Comparison of ENCODE assay signal across 16 cellular contexts in the genomic region with DNA sequence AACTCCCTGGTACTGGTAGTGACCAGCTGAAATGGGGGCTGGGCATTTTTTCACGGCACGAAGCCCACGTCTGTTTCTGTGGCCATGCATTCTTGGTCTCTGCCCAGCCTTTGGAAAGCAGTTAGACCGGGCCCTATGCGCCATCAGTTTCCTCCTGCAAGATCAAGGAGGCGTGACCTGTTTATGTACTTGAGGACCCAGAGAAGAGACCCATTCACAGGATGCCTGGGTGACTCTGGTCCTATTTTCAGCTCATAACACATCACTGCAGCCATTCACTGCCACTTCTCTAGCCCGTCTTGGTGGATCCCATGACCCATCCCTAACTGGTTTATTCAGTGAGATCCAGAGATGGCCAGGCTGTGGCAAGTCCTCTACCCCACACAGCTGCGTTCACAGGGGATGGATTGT.
A peak's percentile ranks its signal among the peaks of the same experiment; 100 is the strongest.
DNase-seq lines count a peak whose midpoint lies in the region; ATAC-seq lines count a peak whose summit lies in the region.
"Had no signal": no experiment of that assay in that cellular context is flagged by ENCODE, and none has a peak within 500 bp of the region (broad histone marks: within the 10 kb centered on the region; RNA-seq: fewer than 3 reads in every experiment).

No MANE protein-coding gene starts in this region.

- no peaks in the 10 kb centered on the region for H3K27me3 ChIP-seq in layer of hippocampus (ENCODE audit: control insufficient read depth, insufficient read depth, low read length)
- H3K27me3 ChIP-seq in rectal smooth muscle tissue (ENCODE audit: control insufficient read depth, insufficient read depth, low read length), result no peaks in the 10 kb centered on the region
- H3K27me3 ChIP-seq: pancreas had no signal

- no peak overlapping the region for H3K4me3 Mint-ChIP-seq in immature natural killer cell
- H3K4me3 Mint-ChIP-seq in activated T-cell treated with anti-CD3 and anti-CD28 coated beads, Interleukin-2, amount 50 U/mL, for 72 hours, result no peak overlapping the region
- H3K4me3 Mint-ChIP-seq: activated CD4-positive, alpha-beta T cell treated with anti-CD3 and anti-CD28 coated beads, Interleukin-2, amount 10 ng/mL, durations not matched to agents 24 days and 14 days; activated naive CD4-positive, alpha-beta T cell treated with anti-CD3 and anti-CD28 coated beads, Interleukin-2, amount 50 U/mL, for 24 hours; effector memory CD8-positive, alpha-beta T cell; stimulated activated naive CD8-positive, alpha-beta T cell treated with anti-CD3 and anti-CD28 coated beads, Interleukin-15, Interleukin-2, amounts not matched to agents 100 ng/mL and 50 ng/mL, for 24 hours had no signal

- no peaks in the 10 kb centered on the region for H3K36me3 Mint-ChIP-seq in immature natural killer cell
- H3K36me3 Mint-ChIP-seq in activated T-cell treated with anti-CD3 and anti-CD28 coated beads, Interleukin-2, amount 50 U/mL, for 72 hours (ENCODE audit: insufficient read depth in 2 of 2), result no peaks in the 10 kb centered on the region
- H3K36me3 Mint-ChIP-seq: activated naive CD4-positive, alpha-beta T cell treated with anti-CD3 and anti-CD28 coated beads, Interleukin-2, amount 50 U/mL, for 24 hours had no signal

- H3K27ac ChIP-seq in angular gyrus (ENCODE audit: low read depth, low read length) (peak overlapping the region; percentile 51), layer of hippocampus (ENCODE audit: low read depth, low read length) (peak overlapping the region; percentile 81), rectal smooth muscle tissue (ENCODE audit: low read depth, low read length) (peak overlapping the region; percentile 52)
- H3K27ac ChIP-seq: pancreas, PC-9 had no signal

- no peaks in the 10 kb centered on the region for H3K4me1 Mint-ChIP-seq in immature natural killer cell
- peaks cover 6% of the 10 kb centered on the region for H3K4me1 Mint-ChIP-seq in activated T-cell treated with anti-CD3 and anti-CD28 coated beads, Interleukin-2, amount 50 U/mL, for 72 hours (ENCODE audit: low read depth)

- no peak overlapping the region for H3K9ac ChIP-seq in rectal smooth muscle tissue (ENCODE audit: low read length)

- peaks cover 6% of the 10 kb centered on the region for H3K36me3 ChIP-seq in rectal smooth muscle tissue (ENCODE audit: control insufficient read depth, insufficient read depth, low read length)

- ATAC-seq in activated T-cell treated with anti-CD3 and anti-CD28 coated beads, Interleukin-2, amount 50 U/mL, for 72 hours (replicated peaks in 1 of 2), result no peak
- no peak for ATAC-seq in GM18519 (IDR thresholded peaks at IDR 0.05; ENCODE audit: low FRiP score, unreplicated experiment)
- ATAC-seq: effector memory CD8-positive, alpha-beta T cell; SK-N-SH treated with all-trans-retinoic acid at 6 μM for 48 hours had no signal

- H3K4me3 ChIP-seq in rectal smooth muscle tissue (ENCODE audit: low read length), result no peak overlapping the region
- H3K4me3 ChIP-seq: pancreas, PC-9 had no signal

- no peak overlapping the region for H3K27ac Mint-ChIP-seq in immature natural killer cell
- H3K27ac Mint-ChIP-seq in activated T-cell treated with anti-CD3 and anti-CD28 coated beads, Interleukin-2, amount 50 U/mL, for 72 hours, result no peak overlapping the region
- H3K27ac Mint-ChIP-seq: activated CD4-positive, alpha-beta T cell treated with anti-CD3 and anti-CD28 coated beads, Interleukin-2, amount 10 ng/mL, durations not matched to agents 24 days and 14 days; activated naive CD4-positive, alpha-beta T cell treated with anti-CD3 and anti-CD28 coated beads, Interleukin-2, amount 50 U/mL, for 24 hours; effector memory CD8-positive, alpha-beta T cell; stimulated activated naive CD8-positive, alpha-beta T cell treated with anti-CD3 and anti-CD28 coated beads, Interleukin-15, Interleukin-2, amounts not matched to agents 100 ng/mL and 50 ng/mL, for 24 hours had no signal

- DNase-seq in DMS79 treated with DMSO at 0.1 percent for 48 hours (lab: John Stamatoyannopoulos, UW) (peak; percentile 74), immature natural killer cell (no peak), NCI-H1105 (lab: John Stamatoyannopoulos, UW) (no peak)
- DNase-seq in activated T-cell treated with anti-CD3 and anti-CD28 coated beads, Interleukin-2, amount 50 U/mL, for 72 hours, result no peak
- DNase-seq: activated CD4-positive, alpha-beta T cell treated with anti-CD3 and anti-CD28 coated beads, Interleukin-2, amount 10 ng/mL, durations not matched to agents 24 days and 14 days; effector memory CD8-positive, alpha-beta T cell; NCI-H1694 treated with DMSO at 0.1 percent for 48 hours; pancreas; PC-9 had no signal

- H3K9me3 Mint-ChIP-seq in immature natural killer cell, result no peaks in the 10 kb centered on the region
- no peaks in the 10 kb centered on the region for H3K9me3 Mint-ChIP-seq in activated T-cell treated with anti-CD3 and anti-CD28 coated beads, Interleukin-2, amount 50 U/mL, for 72 hours
- H3K9me3 Mint-ChIP-seq: activated CD4-positive, alpha-beta T cell treated with anti-CD3 and anti-CD28 coated beads, Interleukin-2, amount 10 ng/mL, durations not matched to agents 24 days and 14 days; activated naive CD4-positive, alpha-beta T cell treated with anti-CD3 and anti-CD28 coated beads, Interleukin-2, amount 50 U/mL, for 24 hours; effector memory CD8-positive, alpha-beta T cell; stimulated activated naive CD8-positive, alpha-beta T cell treated with anti-CD3 and anti-CD28 coated beads, Interleukin-15, Interleukin-2, amounts not matched to agents 100 ng/mL and 50 ng/mL, for 24 hours had no signal

- H3K4me1 ChIP-seq in rectal smooth muscle tissue (ENCODE audit: control insufficient read depth, insufficient read depth, low read length), result peaks cover 7% of the 10 kb centered on the region
- H3K4me1 ChIP-seq: pancreas had no signal

- peaks cover 2 to 5% (median 2%) of the 10 kb centered on the region in 3 donors for H3K27me3 Mint-ChIP-seq in immature natural killer cell (ENCODE audit: low read depth in 3 of 3)
- no peaks in the 10 kb centered on the region for H3K27me3 Mint-ChIP-seq in activated T-cell treated with anti-CD3 and anti-CD28 coated beads, Interleukin-2, amount 50 U/mL, for 72 hours (ENCODE audit: low read depth)
- H3K27me3 Mint-ChIP-seq: activated CD4-positive, alpha-beta T cell treated with anti-CD3 and anti-CD28 coated beads, Interleukin-2, amount 10 ng/mL, durations not matched to agents 24 days and 14 days; activated naive CD4-positive, alpha-beta T cell treated with anti-CD3 and anti-CD28 coated beads, Interleukin-2, amount 50 U/mL, for 24 hours; effector memory CD8-positive, alpha-beta T cell; stimulated activated naive CD8-positive, alpha-beta T cell treated with anti-CD3 and anti-CD28 coated beads, Interleukin-15, Interleukin-2, amounts not matched to agents 100 ng/mL and 50 ng/mL, for 24 hours had no signal
